Comparison of ENCODE assay signal across 27 cellular contexts in the genomic region with DNA sequence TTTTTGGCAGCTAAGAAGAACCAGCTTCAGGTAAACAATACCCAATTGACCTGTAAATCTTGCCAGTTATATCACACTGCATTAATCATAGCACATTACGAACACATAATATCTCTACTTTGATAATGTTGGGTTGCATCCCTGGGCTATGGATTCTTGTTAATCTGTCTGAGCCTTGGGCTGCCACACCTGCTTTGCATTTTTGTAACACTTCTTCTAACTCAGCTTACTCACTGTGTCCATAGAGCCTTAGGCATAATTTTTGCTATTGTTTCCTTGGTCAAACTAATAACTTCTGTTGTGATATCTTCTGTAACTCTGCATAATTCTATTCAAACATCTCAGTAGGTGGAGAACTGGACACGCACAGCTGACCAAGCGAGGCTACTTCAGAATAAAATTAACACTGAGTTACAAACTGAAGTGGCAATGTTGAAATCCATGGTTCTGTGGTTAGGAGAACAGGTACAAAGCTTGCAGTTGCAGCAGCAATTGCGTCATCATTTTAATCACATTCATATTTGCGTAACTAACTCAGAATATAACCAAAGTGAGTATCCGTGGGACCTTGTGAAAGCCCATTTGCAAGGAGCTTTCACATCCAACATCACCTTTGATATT. TPM values are rescaled to one million over a fixed set of nuclear protein-coding genes. Genes with fewer than 3 reads are reported as not detected.
DNase-seq lines count a peak whose midpoint lies in the region; TF ChIP-seq lines count a peak whose summit lies in the region.
"Had no signal": no experiment of that assay in that cellular context is flagged by ENCODE, and none has a peak within 500 bp of the region (broad histone marks: within the 10 kb centered on the region; RNA-seq: fewer than 3 reads in every experiment).

No MANE protein-coding gene starts in this region.

- POLR2A ChIA-PET in activated CD4-positive, alpha-beta T cell treated with anti-CD3 and anti-CD28 coated beads, Interleukin-2, amount 10 ng/mL, durations not matched to agents 7 days and 5 days (lab: Charles Lee): no interaction called here

- no peak for TF ChIP-seq POLR2A in NB4 (IDR thresholded peaks at IDR 0.05; ENCODE audit: extremely low read depth, insufficient read length)

- peak; percentile 39 for DNase-seq in GF-D8 (lab: John Stamatoyannopoulos, UW)
- DNase-seq in NB4 (ENCODE audit: low read depth): peak; percentile 85
- peak; percentile 4 to 23 for DNase-seq in cardiac fibroblast (ENCODE audit: low read depth in 2 of 2)
- DNase-seq in HuH-7.5 (ENCODE audit: low spot score): no peak
- no peak for DNase-seq in KBM-7
- no peak for DNase-seq in activated CD4-positive, alpha-beta T cell treated with anti-CD3 and anti-CD28 coated beads, Interleukin-2, amount 10 ng/mL, durations not matched to agents 7 days and 5 days
- DNase-seq in effector CD8-positive, alpha-beta T cell (lab: John Stamatoyannopoulos, UW): no peak
- DNase-seq: activated CD4-positive, alpha-beta T cell treated with anti-CD3 and anti-CD28 coated beads for 4 hours; activated T-cell treated with anti-CD3 and anti-CD28 coated beads, Interleukin-2, amount 50 U/mL, for 4 hours; amniotic stem cell; C1 segment of cervical spinal cord; dermis blood vessel endothelial cell; EL; H9; naive B cell; NCI-H1436 treated with DMSO at 0.1 percent for 48 hours; NCI-H510A treated with DMSO at 0.1 percent for 48 hours; retina; SK-N-SH; stimulated activated CD4-positive, alpha-beta T cell treated with anti-CD3 and anti-CD28 coated beads, Interleukin-12 subunit alpha, Interleukin-12 subunit beta, amount 100 ng/mL, for 4 hours; stimulated activated CD4-positive, alpha-beta T cell treated with anti-CD3 and anti-CD28 coated beads, Interleukin-4, amount 100 ng/mL, for 24 hours; stimulated activated naive B cell treated with anti-CD40 and anti-IgM and Interleukin-4, amounts not matched to agents 10 μg/mL and 1 μg/mL and 100 μg/mL, for 72 hours; T-helper 17 cell; testis had no signal

- peaks cover 72% of the 10 kb centered on the region for H3K9me3 Mint-ChIP-seq in activated CD4-positive, alpha-beta T cell treated with anti-CD3 and anti-CD28 coated beads, Interleukin-2, amount 10 ng/mL, durations not matched to agents 7 days and 5 days

- H3K9me3 ChIP-seq in neutrophil: peaks cover 8% of the 10 kb centered on the region
- H3K9me3 ChIP-seq: SK-N-SH, testis had no signal

- in situ Hi-C loops in KBM-7 (cut with MboI; ENCODE audit: low pct_unique_long_range_greater_than_20kb, low sequenced_read_pairs): no loop called here

- no peaks in the 10 kb centered on the region for H3K36me3 ChIP-seq in neutrophil
- H3K36me3 ChIP-seq: cardiac muscle cell had no signal

- no peak overlapping the region for H3K27ac Mint-ChIP-seq in activated CD4-positive, alpha-beta T cell treated with anti-CD3 and anti-CD28 coated beads, Interleukin-2, amount 10 ng/mL, durations not matched to agents 7 days and 5 days
- H3K27ac Mint-ChIP-seq: H9; stimulated activated naive B cell treated with anti-CD40 and anti-IgM and Interleukin-4, amounts not matched to agents 10 μg/mL and 1 μg/mL and 100 μg/mL, for 72 hours; T-helper 17 cell had no signal

- no peaks in the 10 kb centered on the region for H3K27me3 ChIP-seq in neutrophil
- H3K27me3 ChIP-seq: cardiac muscle cell, testis, vagina had no signal

- H3K4me3 ChIP-seq in NB4 (ENCODE audit: low read depth, low read length) (no peak overlapping the region), cardiac fibroblast (replicated peaks in 1 of 2; ENCODE audit: low read depth in 2 of 2, low read length in 2 of 2) (no peak overlapping the region), neutrophil (ENCODE audit: low read depth in 1 of 2, low read length in 1 of 2) (no peak overlapping the region)
- H3K4me3 ChIP-seq: cardiac muscle cell, testis, vagina had no signal

- no peak overlapping the region for H3K4me3 Mint-ChIP-seq in activated CD4-positive, alpha-beta T cell treated with anti-CD3 and anti-CD28 coated beads, Interleukin-2, amount 10 ng/mL, durations not matched to agents 7 days and 5 days
- H3K4me3 Mint-ChIP-seq: activated T-cell treated with anti-CD3 and anti-CD28 coated beads, Interleukin-2, amount 50 U/mL, for 4 hours; H9; naive B cell; stimulated activated naive B cell treated with anti-CD40 and anti-IgM and Interleukin-4, amounts not matched to agents 10 μg/mL and 1 μg/mL and 100 μg/mL, for 72 hours; T-helper 17 cell had no signal

- H3K27me3 Mint-ChIP-seq in activated CD4-positive, alpha-beta T cell treated with anti-CD3 and anti-CD28 coated beads, Interleukin-2, amount 10 ng/mL, durations not matched to agents 7 days and 5 days: no peaks in the 10 kb centered on the region
- H3K27me3 Mint-ChIP-seq: naive B cell; stimulated activated naive B cell treated with anti-CD40 and anti-IgM and Interleukin-4, amounts not matched to agents 10 μg/mL and 1 μg/mL and 100 μg/mL, for 72 hours; T-helper 17 cell had no signal

- H3K27ac ChIP-seq in neutrophil: peak overlapping the region; percentile 59
- H3K27ac ChIP-seq: cardiac muscle cell, testis, vagina had no signal

- H3K36me3 Mint-ChIP-seq in activated CD4-positive, alpha-beta T cell treated with anti-CD3 and anti-CD28 coated beads, Interleukin-2, amount 10 ng/mL, durations not matched to agents 7 days and 5 days (ENCODE audit: low read depth): peaks cover 80% of the 10 kb centered on the region

- TF ChIP-seq CTCF in NB4 (IDR thresholded peaks at IDR 0.05; ENCODE audit: low read depth, low read length): no peak
- no peak for TF ChIP-seq CTCF in cardiac fibroblast (IDR thresholded peaks at IDR 0.05; ENCODE audit: low read depth, low read length)
- TF ChIP-seq CTCF in neutrophil (IDR thresholded peaks at IDR 0.05): no peak

- H3K4me1 ChIP-seq in neutrophil (ENCODE audit: control insufficient read depth in 1 of 2, insufficient read depth in 1 of 2, low read depth in 1 of 2, low read length in 1 of 2): peaks cover 23 to 25% of the 10 kb centered on the region in 2 experiments

- H3K4me1 Mint-ChIP-seq in activated CD4-positive, alpha-beta T cell treated with anti-CD3 and anti-CD28 coated beads, Interleukin-2, amount 10 ng/mL, durations not matched to agents 7 days and 5 days: peaks cover 2% of the 10 kb centered on the region
- H3K4me1 Mint-ChIP-seq: T-helper 17 cell had no signal

- CTCF ChIA-PET in activated CD4-positive, alpha-beta T cell treated with anti-CD3 and anti-CD28 coated beads, Interleukin-2, amount 10 ng/mL, durations not matched to agents 7 days and 5 days (lab: Charles Lee): no interaction called here

RNA-seq across cellular contexts. Expression of gene ZNF350, which starts 6.4 kb away (rescaled TPM):
- total RNA-seq in activated CD4-positive, alpha-beta T cell treated with anti-CD3 and anti-CD28 coated beads, Interleukin-2, amount 10 ng/mL, durations not matched to agents 7 days and 5 days: 10 to 100 TPM; 15.5 to 17.8 TPM

RNA-seq across cellular contexts. Expression of gene ZNF615, which starts 27.8 kb away (rescaled TPM):
- 10 to 100 TPM; 10.5 to 11.7 TPM for total RNA-seq in activated CD4-positive, alpha-beta T cell treated with anti-CD3 and anti-CD28 coated beads, Interleukin-2, amount 10 ng/mL, durations not matched to agents 7 days and 5 days

RNA-seq across cellular contexts. Expression of gene ZNF614, which starts 48.0 kb away (rescaled TPM):
- total RNA-seq in activated CD4-positive, alpha-beta T cell treated with anti-CD3 and anti-CD28 coated beads, Interleukin-2, amount 10 ng/mL, durations not matched to agents 7 days and 5 days: 1 to 10 TPM; 9.0 to 9.9 TPM

RNA-seq across cellular contexts. Expression of gene ZNF613, which starts 53.0 kb away (rescaled TPM):
- total RNA-seq in activated CD4-positive, alpha-beta T cell treated with anti-CD3 and anti-CD28 coated beads, Interleukin-2, amount 10 ng/mL, durations not matched to agents 7 days and 5 days: 10 to 100 TPM in 1 of 2 experiments, 1 to 10 TPM in 1; 6.5 to 10.6 TPM

Comparison
In these comparisons a context has a peak if more than half of its experiments do, and no peak if none do; other contexts are left out.
1. DNase-seq: peak in GF-D8 (single experiment), NB4 (single experiment) and cardiac fibroblast (2 of 2); none in HuH-7.5 (single experiment), KBM-7 (single experiment), activated CD4-positive, alpha-beta T cell treated with anti-CD3 and anti-CD28 coated beads, Interleukin-2, amount 10 ng/mL, durations not matched to agents 7 days and 5 days (single experiment) and effector CD8-positive, alpha-beta T cell (single experiment).